Comparison of ENCODE assay signal across 8 cellular contexts in genomic region chr7:27199820-27200760, GRCh38. TPM values are rescaled to one million over a fixed set of nuclear protein-coding genes. Genes with fewer than 3 reads are reported as not detected.
DNase-seq lines count a peak whose midpoint lies in the region; ATAC-seq and TF ChIP-seq lines count a peak whose summit lies in the region.

Gene HOXA13, minus strand, starts transcription at chr7:27200091. Its CDS starts 14 bp downstream, at chr7:27200077.

- H3K4me3 ChIP-seq in epithelial cell of proximal tubule (ENCODE audit: low read depth, low read length), result peak within 1 kb of the TSS; percentile 14
- peak within 1 kb of the TSS; percentile 20 for H3K4me3 ChIP-seq in ovary

- no peaks in the 10 kb centered on the region for H3K9me3 ChIP-seq in ovary

- H3K4me1 ChIP-seq in ovary (ENCODE audit: insufficient read depth), result peaks cover 5% of the 10 kb centered on the region

- intact Hi-C loops in ovary (cut with DNase I), result loop anchor here in 2 of 4 donors (5.0 to 10.0 kb wide), 3 partner anchors 575 to 892 kb away; no protein-coding TSS in a partner anchor

- no peak for TF ChIP-seq EP300 in ovary (IDR thresholded peaks at IDR 0.05)

- H3K27ac ChIP-seq in ovary, result no peak within 1 kb of the TSS

- no peak for TF ChIP-seq CTCF in epithelial cell of proximal tubule (conservative IDR thresholded peaks at IDR 0.05; ENCODE audit: low read depth, low read length)
- no peak for TF ChIP-seq CTCF in ovary (IDR thresholded peaks at IDR 0.05)

- peak; percentile 89 for DNase-seq in ELR (ENCODE audit: low read depth)
- peak; percentile 34 for DNase-seq in RPMI8226
- no peak for DNase-seq in epithelial cell of proximal tubule (ENCODE audit: low read depth)
- no peak for DNase-seq in ovary
- no peak for DNase-seq in effector CD8-positive, alpha-beta T cell (lab: John Stamatoyannopoulos, UW)

- peaks cover 6% of the 10 kb centered on the region for H3K27me3 ChIP-seq in ovary

- ATAC-seq in HG03521 (IDR thresholded peaks at IDR 0.05; ENCODE audit: unreplicated experiment) (peak; percentile 49), GM21423 (IDR thresholded peaks at IDR 0.05; ENCODE audit: unreplicated experiment) (no peak), GM21447 (IDR thresholded peaks at IDR 0.05; ENCODE audit: unreplicated experiment) (no peak)

- H3K36me3 ChIP-seq in ovary, result no peaks in the 10 kb centered on the region

- WGBS in ovary, 3 donors, result 1 to 3% (median 2%) methylated on average over 73 to 105 of the region's 105 CpGs

- no peak for TF ChIP-seq POLR2A in ovary (IDR thresholded peaks at IDR 0.05)

RNA-seq across cellular contexts. Expression of gene HOXA13, which starts in this region (rescaled TPM):
- total RNA-seq in epithelial cell of proximal tubule (not detected in 2 replicates), ovary (not detected)
- under 1 TPM in 1 of 2 donors, not detected in 1; 0.07 TPM for polyA plus RNA-seq in ovary

Comparison
In these comparisons a context has a peak if more than half of its experiments do, and no peak if none do; other contexts are left out.
1. DNase-seq: peak in ELR (single experiment) and RPMI8226 (single experiment); none in epithelial cell of proximal tubule (single experiment), ovary (0 of 5) and effector CD8-positive, alpha-beta T cell (single experiment).